ENCODE assay signal across 19 cellular contexts in the genomic region with DNA sequence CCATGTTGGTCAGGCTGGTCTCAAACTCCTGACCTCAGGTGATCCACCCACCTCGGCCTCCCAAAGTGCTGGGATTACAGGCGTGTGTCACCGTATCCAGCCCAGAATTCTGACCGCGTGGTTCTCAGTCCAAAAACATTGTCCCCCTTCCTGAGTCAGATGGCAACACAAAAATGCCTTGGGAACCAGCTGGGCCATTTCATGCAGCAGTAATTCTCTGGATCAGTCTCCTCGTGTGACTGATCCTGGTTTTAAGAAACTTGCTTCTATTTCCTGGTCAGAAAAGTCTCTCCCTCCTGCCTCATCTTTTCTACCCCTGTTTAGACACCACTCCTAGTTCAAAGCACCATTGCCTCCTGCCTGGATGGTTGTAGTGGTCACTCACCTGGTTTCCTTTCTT.
DNase-seq lines count a peak whose midpoint lies in the region; ATAC-seq lines count a peak whose summit lies in the region.
"Had no signal": no experiment of that assay in that cellular context is flagged by ENCODE, and none has a peak within 500 bp of the region (broad histone marks: within the 10 kb centered on the region; RNA-seq: fewer than 3 reads in every experiment).

No MANE protein-coding gene starts in this region.

- H3K27ac Mint-ChIP-seq in CD8-positive, alpha-beta memory T cell = no peak overlapping the region
- H3K27ac Mint-ChIP-seq: B cell; CD14-positive monocyte; CD4-positive, alpha-beta memory T cell; CD4-positive, CD25-positive, alpha-beta regulatory T cell had no signal

- peaks cover 10% of the 10 kb centered on the region; the same call in 1 of the 2 replicates for H3K9me3 ChIP-seq in SJCRH30 (replicated peaks)
- no peaks in the 10 kb centered on the region for H3K9me3 ChIP-seq in CD8-positive, alpha-beta memory T cell (ENCODE audit: low read length)
- H3K9me3 ChIP-seq: Caco-2 had no signal

- peak overlapping the region; percentile 54 for H3K4me3 ChIP-seq in SJCRH30
- H3K4me3 ChIP-seq in CD8-positive, alpha-beta memory T cell (ENCODE audit: low read length) = no peak overlapping the region
- H3K4me3 ChIP-seq: A549; BLaER1 treated with 17β-estradiol and CSF1 and Interleukin-3, amounts not matched to agents 10 nM and 100 nM; GM12878 had no signal

- H3K27ac ChIP-seq in SJCRH30 = peak overlapping the region; percentile 99
- H3K27ac ChIP-seq in CD8-positive, alpha-beta memory T cell (ENCODE audit: low read depth, low read length) = no peak overlapping the region
- H3K27ac ChIP-seq: 22Rv1; A549; BLaER1 treated with 17β-estradiol and CSF1 and Interleukin-3, amounts not matched to agents 10 nM and 100 nM had no signal

- no peaks in the 10 kb centered on the region for H3K36me3 Mint-ChIP-seq in CD8-positive, alpha-beta memory T cell
- H3K36me3 Mint-ChIP-seq: CD14-positive monocyte; CD4-positive, CD25-positive, alpha-beta regulatory T cell had no signal

- H3K27me3 Mint-ChIP-seq in CD8-positive, alpha-beta memory T cell = peaks cover 3 to 14% of the 10 kb centered on the region in 2 donors
- H3K27me3 Mint-ChIP-seq: B cell; CD4-positive, alpha-beta memory T cell; CD4-positive, CD25-positive, alpha-beta regulatory T cell had no signal

- no peaks in the 10 kb centered on the region for H3K4me1 Mint-ChIP-seq in CD8-positive, alpha-beta memory T cell
- H3K4me1 Mint-ChIP-seq: B cell; CD14-positive monocyte; CD4-positive, alpha-beta memory T cell; CD4-positive, CD25-positive, alpha-beta regulatory T cell had no signal

- peaks cover 17 to 46% (median 34%) of the 10 kb centered on the region in 5 donors for H3K9me3 Mint-ChIP-seq in CD8-positive, alpha-beta memory T cell

- POLR2A ChIA-PET in CD8-positive, alpha-beta memory T cell (lab: Charles Lee) = no interaction called here

- peaks cover 33% of the 10 kb centered on the region; the same call in 1 of the 2 replicates for H3K4me1 ChIP-seq in SJCRH30
- H3K4me1 ChIP-seq in CD8-positive, alpha-beta memory T cell (ENCODE audit: insufficient read depth, low read length) = no peaks in the 10 kb centered on the region
- H3K4me1 ChIP-seq: A549; BLaER1 treated with 17β-estradiol and CSF1 and Interleukin-3, amounts not matched to agents 10 nM and 100 nM; Caco-2 had no signal

- H3K36me3 ChIP-seq in SJCRH30 = no peaks in the 10 kb centered on the region
- no peaks in the 10 kb centered on the region for H3K36me3 ChIP-seq in CD8-positive, alpha-beta memory T cell (ENCODE audit: insufficient read depth, low read length)
- H3K36me3 ChIP-seq: BLaER1 treated with 17β-estradiol and CSF1 and Interleukin-3, amounts not matched to agents 10 nM and 100 nM had no signal

- H3K27me3 ChIP-seq in SJCRH30 = no peaks in the 10 kb centered on the region
- no peaks in the 10 kb centered on the region for H3K27me3 ChIP-seq in CD8-positive, alpha-beta memory T cell (ENCODE audit: insufficient read depth, low read length, poor library complexity, severe bottlenecking)
- H3K27me3 ChIP-seq: BLaER1 treated with 17β-estradiol and CSF1 and Interleukin-3, amounts not matched to agents 10 nM and 100 nM had no signal

- no peak for ATAC-seq in GM18867 (IDR thresholded peaks at IDR 0.05; ENCODE audit: unreplicated experiment)
- ATAC-seq: A549, GM12878 had no signal

- CTCF ChIA-PET in CD8-positive, alpha-beta memory T cell (lab: Charles Lee) = no interaction called here

- no peak overlapping the region for H3K4me3 Mint-ChIP-seq in CD8-positive, alpha-beta memory T cell
- H3K4me3 Mint-ChIP-seq: B cell; CD14-positive monocyte; CD4-positive, alpha-beta memory T cell; CD4-positive, CD25-positive, alpha-beta regulatory T cell had no signal

- DNase-seq in DMS 273 (lab: John Stamatoyannopoulos, UW; ENCODE audit: unreplicated experiment) (peak; percentile 11), DMS 273 treated with DMSO at 0.1 percent for 48 hours (lab: John Stamatoyannopoulos, UW) (no peak), SJCRH30 (peak; percentile 54 to 73), cerebellum (ENCODE audit: low spot score) (peak; percentile 51)
- DNase-seq in CD8-positive, alpha-beta memory T cell = no peak
- DNase-seq: AML-193; Caco-2; Calu3; CD4-positive, alpha-beta memory T cell; CD4-positive, CD25-positive, alpha-beta regulatory T cell; DMS79 treated with DMSO at 0.1 percent for 48 hours; GDM1 had no signal

Comparison
In these comparisons a context has a peak if more than half of its experiments do, and no peak if none do; other contexts are left out.
1. DNase-seq: peak in DMS 273 (single experiment), SJCRH30 (2 of 2) and cerebellum (single experiment); none in DMS 273 treated with DMSO at 0.1 percent for 48 hours (single experiment) and CD8-positive, alpha-beta memory T cell (0 of 5).